Comparison of ENCODE assay signal across 23 cellular contexts in genomic region chr9:110700953-110701352, GRCh38. TPM values are rescaled to one million over a fixed set of nuclear protein-coding genes. Genes with fewer than 3 reads are reported as not detected.
DNase-seq lines count a peak whose midpoint lies in the region; ATAC-seq, FAIRE-seq and TF ChIP-seq lines count a peak whose summit lies in the region.
"Had no signal": no experiment of that assay in that cellular context is flagged by ENCODE, and none has a peak within 500 bp of the region (broad histone marks: within the 10 kb centered on the region; RNA-seq: fewer than 3 reads in every experiment).

No MANE protein-coding gene starts in this region.

- H4K8ac ChIP-seq in H1 (ENCODE audit: extremely low read depth, insufficient read depth, low read length): no peak overlapping the region

- H3K4me1 ChIP-seq in PC-3 (ENCODE audit: insufficient read depth, low read length) (peaks cover 17% of the 10 kb centered on the region), H1 (replicated peaks in 1 of 4; ENCODE audit: control insufficient read depth in 3 of 4, insufficient read depth in 4 of 4, low read length in 3 of 4) (no peaks in the 10 kb centered on the region), prostate gland (replicated peaks) (no peaks in the 10 kb centered on the region)
- H3K4me1 ChIP-seq: neural progenitor cell, right atrium auricular region had no signal

- ATAC-seq in PC-3: peak; percentile 82
- ATAC-seq: effector memory CD8-positive, alpha-beta T cell; GM12878 had no signal

- DNase-seq in EL (peak; percentile 70), PC-3 (peak; percentile 43), H1 (ENCODE audit: low read depth in 1 of 2, low spot score in 2 of 2) (no peak), renal cortical epithelial cell (ENCODE audit: low read depth) (peak; percentile 28), prostate gland (ENCODE audit: low spot score) (no peak), GM19239 (ENCODE audit: insufficient read length, low spot score) (no peak), C1 segment of cervical spinal cord (lab: John Stamatoyannopoulos, UW) (no peak), GM20000 (ENCODE audit: low spot score) (no peak)
- DNase-seq: activated CD4-positive, alpha-beta T cell treated with anti-CD3 and anti-CD28 coated beads, Interleukin-2, amount 10 ng/mL, durations not matched to agents 24 days and 14 days; activated naive CD4-positive, alpha-beta T cell treated with anti-CD3 and anti-CD28 coated beads, Interleukin-2, amount 10 ng/mL, durations not matched to agents 7 days and 5 days; caudate nucleus; DND-41; effector memory CD8-positive, alpha-beta T cell; H7; NCI-H1048; stimulated activated CD4-positive, alpha-beta T cell treated with anti-CD3 and anti-CD28 coated beads, Interleukin-1b, Interleukin-23, amount 100 ng/mL, for 48 hours had no signal

- no peaks in the 10 kb centered on the region for H4K20me1 ChIP-seq in PC-3 (ENCODE audit: low read length)
- H4K20me1 ChIP-seq in H1 (replicated peaks in 1 of 2; ENCODE audit: control insufficient read depth in 1 of 2, insufficient read depth in 2 of 2, low read length in 2 of 2): no peaks in the 10 kb centered on the region

- no peak overlapping the region for H3K18ac ChIP-seq in H1 (ENCODE audit: extremely low read depth, low read length)

- H3K14ac ChIP-seq in H1 (ENCODE audit: insufficient read length): no peak overlapping the region

- H3K9me3 ChIP-seq in PC-3 (ENCODE audit: low read length): no peaks in the 10 kb centered on the region
- no peaks in the 10 kb centered on the region for H3K9me3 ChIP-seq in H1 (ENCODE audit: insufficient read depth in 2 of 2, low read depth in 1 of 2, low read length in 1 of 2)
- no peaks in the 10 kb centered on the region for H3K9me3 ChIP-seq in prostate gland
- H3K9me3 ChIP-seq: right atrium auricular region, SJSA1 had no signal

- no peak overlapping the region for H3K23ac ChIP-seq in H1 (ENCODE audit: insufficient read length)

- WGBS in H1 (ENCODE audit: extremely low coverage in 1 of 2, insufficient coverage in 1 of 2, insufficient read length in 1 of 2, insufficient replicate concordance in 2 of 2, low coverage in 1 of 2, low lambda C conversion rate in 2 of 2, missing lambda C conversion rate in 1 of 2), 2 experiments: 88% methylated on average over 1 of the region's 1 CpG; no CpG with 5 or more reads in 1 of the 2 experiments
- WGBS in prostate gland: 43% methylated on average over 1 of the region's 1 CpG

- TF ChIP-seq RAD21 in H1 (IDR thresholded peaks at IDR 0.05 in 1 of 2, conservative IDR thresholded peaks at IDR 0.05 in 1 of 2; ENCODE audit: low read depth in 2 of 2, low read length in 2 of 2): no peak

- CTCF ChIA-PET in PC-3 (lab: Charles Lee) (no interaction called here), H1 (lab: Charles Lee; ENCODE audit: partially characterized antibody) (interaction anchor here (0.6 to 1.1 kb wide), 4 partner anchors 13 to 1438 kb away, joined by 3 to 5 read pairs (median 4); no protein-coding TSS in a partner anchor)

- H3K36me3 ChIP-seq in PC-3 (ENCODE audit: low read depth, low read length) (no peaks in the 10 kb centered on the region), H1 (ENCODE audit: control insufficient read depth in 2 of 4, insufficient read depth in 4 of 4, low read length in 3 of 4) (no peaks in the 10 kb centered on the region), prostate gland (no peaks in the 10 kb centered on the region)
- H3K36me3 ChIP-seq: neural progenitor cell, right atrium auricular region, SJSA1 had no signal

- no peaks in the 10 kb centered on the region for H3K23me2 ChIP-seq in H1 (ENCODE audit: low read depth, low read length)

- no peak overlapping the region for H3K56ac ChIP-seq in H1 (replicated peaks; ENCODE audit: insufficient read length, low read depth, low read length)

- no peak overlapping the region for H4K5ac ChIP-seq in H1 (ENCODE audit: insufficient read length, low read depth, low read length)

- no peaks in the 10 kb centered on the region for H3F3A ChIP-seq in PC-3 (ENCODE audit: low read length, unreplicated experiment)

- H2BK12ac ChIP-seq in H1 (ENCODE audit: low read depth, low read length): no peak overlapping the region

- H3K27ac ChIP-seq in PC-3 (ENCODE audit: low read length) (peak overlapping the region; percentile 44), H1 (ENCODE audit: low read depth, low read length) (no peak overlapping the region), prostate gland (no peak overlapping the region)
- H3K27ac ChIP-seq: neural progenitor cell, right atrium auricular region, SJSA1 had no signal

- intact Hi-C loops in PC-3 (cut with micrococcal nuclease) (no loop called here), prostate gland (cut with DNase I) (no loop called here)

- no peak overlapping the region for H4K91ac ChIP-seq in H1 (replicated peaks; ENCODE audit: insufficient read length, low read length)

- POLR2A ChIA-PET in PC-3 (lab: Charles Lee; ENCODE audit: unreplicated experiment) (no interaction called here), H1 (lab: Charles Lee; ENCODE audit: partially characterized antibody) (no interaction called here)

- H2AFZ ChIP-seq in PC-3 (ENCODE audit: low read length) (peak overlapping the region; percentile 67), H1 (ENCODE audit: low read length) (peak overlapping the region; percentile 70; the same call in 1 of the 2 replicates)
- H2AFZ ChIP-seq: neural progenitor cell had no signal

- no peak overlapping the region for H2BK20ac ChIP-seq in H1 (ENCODE audit: low read length)

- no peak for FAIRE-seq in H1 (lab: Jason Lieb, UNC)
- no peak for FAIRE-seq in GM19239 (lab: Jason Lieb, UNC)
- FAIRE-seq: GM12878 had no signal

- no peak overlapping the region for H2BK15ac ChIP-seq in H1 (ENCODE audit: low read length)

- H3K4me2 ChIP-seq in PC-3 (ENCODE audit: low read length): peak overlapping the region; percentile 64
- no peak overlapping the region for H3K4me2 ChIP-seq in H1 (ENCODE audit: insufficient read depth in 1 of 2, low read depth in 2 of 2, low read length in 2 of 2)
- H3K4me2 ChIP-seq: neural progenitor cell had no signal

- no peak overlapping the region for H2BK120ac ChIP-seq in H1 (replicated peaks; ENCODE audit: low read depth, low read length)

- no peak overlapping the region for H2BK5ac ChIP-seq in H1 (ENCODE audit: low read depth, low read length)

- no peak for TF ChIP-seq POLR2A in H1 (IDR thresholded peaks at IDR 0.05; ENCODE audit: control extremely low read depth in 1 of 2, low read depth in 2 of 2, low read length in 2 of 2)
- TF ChIP-seq POLR2A in prostate gland (IDR thresholded peaks at IDR 0.05): no peak

- H3K27me3 ChIP-seq in PC-3 (ENCODE audit: low read length) (no peaks in the 10 kb centered on the region), H1 (replicated peaks in 1 of 4; ENCODE audit: control insufficient read depth in 3 of 4, extremely low read depth in 1 of 4, insufficient read depth in 3 of 4, low read length in 3 of 4) (no peaks in the 10 kb centered on the region), prostate gland (replicated peaks; ENCODE audit: insufficient read depth) (no peaks in the 10 kb centered on the region)
- H3K27me3 ChIP-seq: neural progenitor cell, right atrium auricular region, SJSA1 had no signal

- H2AK5ac ChIP-seq in H1 (ENCODE audit: low read depth, low read length): no peak overlapping the region

- no peaks in the 10 kb centered on the region for H3K9me2 ChIP-seq in PC-3 (replicated peaks; ENCODE audit: low read length)

- no peak for TF ChIP-seq EP300 in H1 (IDR thresholded peaks at IDR 0.05; ENCODE audit: borderline replicate concordance in 1 of 2, low read depth in 2 of 2, low read length in 2 of 2)

- peak overlapping the region; percentile 17; the same call in 1 of the 2 replicates for H3K4me3 ChIP-seq in PC-3 (ENCODE audit: low read length)
- H3K4me3 ChIP-seq in H1 (ENCODE audit: extremely low read depth in 1 of 4, insufficient read depth in 2 of 4, low read depth in 3 of 4, low read length in 4 of 4): no peak overlapping the region
- H3K4me3 ChIP-seq in prostate gland: no peak overlapping the region
- H3K4me3 ChIP-seq: GM12878, neural progenitor cell, right atrium auricular region, SJSA1 had no signal

- H3K79me1 ChIP-seq in H1 (ENCODE audit: low read depth, low read length): no peaks in the 10 kb centered on the region

- no peaks in the 10 kb centered on the region for H3K79me2 ChIP-seq in PC-3 (ENCODE audit: low read length)
- no peaks in the 10 kb centered on the region for H3K79me2 ChIP-seq in H1 (ENCODE audit: control insufficient read depth in 1 of 2, insufficient read depth in 2 of 2, low read length in 2 of 2)

- H3K9ac ChIP-seq in PC-3 (ENCODE audit: low read length) (no peak overlapping the region), H1 (replicated peaks in 1 of 4; ENCODE audit: extremely low read depth in 1 of 4, low read depth in 3 of 4, low read length in 3 of 4) (no peak overlapping the region)
- H3K9ac ChIP-seq: neural progenitor cell had no signal

- BruUV-seq in PC-3 (replicated peaks; lab: Mats Ljungman, UMichigan): no TSS peak

- H3K4ac ChIP-seq in H1 (replicated peaks; ENCODE audit: insufficient read length, low read depth, low read length): no peak overlapping the region

- no peak for TF ChIP-seq CTCF in PC-3 (conservative IDR thresholded peaks at IDR 0.05; ENCODE audit: low read depth, low read length)
- TF ChIP-seq CTCF in H1 (IDR thresholded peaks at IDR 0.05; ENCODE audit: control extremely low read depth in 1 of 3, insufficient read depth in 1 of 3, low read depth in 1 of 3, low read length in 3 of 3): no peak
- TF ChIP-seq CTCF in prostate gland (IDR thresholded peaks at IDR 0.05): no peak
- no peak for TF ChIP-seq CTCF in GM20000 (IDR thresholded peaks at IDR 0.05; ENCODE audit: extremely low read depth, missing control alignments)

TF ChIP-seq in H1, 55 proteins besides CTCF, POLR2A, EP300 and RAD21 (continues in another document):
- TF ChIP-seq RBBP5 (IDR thresholded peaks at IDR 0.05; ENCODE audit: borderline replicate concordance, low read depth, low read length): no peak
- no peak for TF ChIP-seq ZNF274 (IDR thresholded peaks at IDR 0.05; ENCODE audit: borderline replicate concordance, extremely low read depth, low read length)
- no peak for TF ChIP-seq CTBP2 (IDR thresholded peaks at IDR 0.05; ENCODE audit: borderline replicate concordance, insufficient read depth, insufficient read length, low read length)
- TF ChIP-seq HDAC2 (IDR thresholded peaks at IDR 0.05; ENCODE audit: borderline replicate concordance in 1 of 2, low read depth in 2 of 2, low read length in 2 of 2): no peak

RNA-seq across cellular contexts. Expression of gene MUSK, which starts 32.4 kb away (rescaled TPM):
- total RNA-seq in PC-3 (2014; rRNA removed) (not detected in 2 replicates), renal cortical epithelial cell (not detected in 2 replicates), prostate gland (1 to 10 TPM in 1 of 2 donors, under 1 TPM in 1; 0.64 to 7.6 TPM)
- total RNA-seq in H1 (2021; fragmentation: NEBNext Ultra II Directional; extraction: Animal tissue kit (Norgen Biotek cat#: 25700)): not detected in 2 replicates
- not detected in 2 replicates for polyA plus RNA-seq in H1 (2011; rRNA removed)
- not detected for polyA plus RNA-seq in H1 (2011; cell fraction: cytosol; rRNA removed)
- not detected for polyA plus RNA-seq in H1 (2011; cell fraction: nucleus; rRNA removed)
- polyA plus RNA-seq in H1 (2012, experiment 1 of 2): not detected in 4 replicates
- not detected for polyA plus RNA-seq in H1 (2012, experiment 2 of 2)
- not detected for polyA plus RNA-seq in H1 (2013, experiment 1 of 2)
- 0.02 TPM for polyA plus RNA-seq in H1 (2013, experiment 2 of 2)
- polyA minus RNA-seq in H1 (2011; rRNA and poly(A)+ RNA removed): not detected in 2 replicates
- not detected for polyA minus RNA-seq in H1 (2011; cell fraction: cytosol; rRNA and poly(A)+ RNA removed)
- polyA minus RNA-seq in H1 (2011; cell fraction: nucleus; rRNA and poly(A)+ RNA removed): not detected
- total RNA-seq: activated CD4-positive, alpha-beta T cell treated with anti-CD3 and anti-CD28 coated beads, Interleukin-2, amount 10 ng/mL, durations not matched to agents 24 days and 14 days; H7; lung microvascular endothelial cell had no signal
- polyA plus RNA-seq: CD14-positive monocyte, IgD-negative memory B cell had no signal

Comparison
In these comparisons a context has a peak if more than half of its experiments do, and no peak if none do; other contexts are left out.
1. DNase-seq: peak in EL (single experiment), PC-3 (single experiment) and renal cortical epithelial cell (single experiment); none in H1 (0 of 2), prostate gland (single experiment), GM19239 (single experiment), C1 segment of cervical spinal cord (0 of 14) and GM20000 (single experiment).